8 cellular contexts compared by ENCODE assay signal in the genomic region with DNA sequence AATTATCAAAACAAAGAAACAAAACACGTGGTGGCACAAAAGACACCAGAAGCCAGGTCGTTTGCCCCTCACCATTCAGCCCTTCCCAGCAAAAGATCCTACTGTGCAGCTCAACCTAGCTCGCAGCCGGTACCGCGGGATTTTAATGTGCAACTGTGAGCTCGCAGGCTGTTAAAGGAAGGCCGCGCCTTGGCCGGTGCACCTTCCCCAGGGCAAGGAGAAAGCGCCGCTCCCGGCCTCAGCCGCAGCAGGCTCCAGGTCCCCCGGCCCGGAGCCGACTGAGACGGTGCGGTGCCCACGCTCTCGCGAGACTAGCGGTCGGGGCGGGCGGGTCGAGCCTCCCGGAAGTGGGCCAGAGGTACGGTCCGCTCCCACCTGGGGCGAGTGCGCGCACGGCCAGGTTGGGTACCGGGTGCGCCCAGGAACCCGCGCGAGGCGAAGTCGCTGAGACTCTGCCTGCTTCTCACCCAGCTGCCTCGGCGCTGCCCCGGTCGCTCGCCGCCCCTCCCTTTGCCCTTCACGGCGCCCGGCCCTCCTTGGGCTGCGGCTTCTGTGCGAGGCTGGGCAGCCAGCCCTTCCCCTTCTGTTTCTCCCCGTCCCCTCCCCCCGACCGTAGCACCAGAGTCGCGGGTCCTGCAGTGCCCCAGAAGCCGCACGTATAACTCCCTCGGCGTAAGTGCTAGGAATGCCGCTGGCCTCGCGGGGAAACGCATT. TPM values are rescaled to one million over a fixed set of nuclear protein-coding genes. Genes with fewer than 3 reads are reported as not detected.
DNase-seq lines count a peak whose midpoint lies in the region; ATAC-seq and TF ChIP-seq lines count a peak whose summit lies in the region.

A gene (plus strand): TSS at position 618 of the 714 bp plus-strand sequence. CDS start 682 bp downstream, outside the sequence.

- peaks cover 4% of the 10 kb centered on the region for H3K27me3 Mint-ChIP-seq in osteocyte (ENCODE audit: unreplicated experiment)

- in situ Hi-C loops in G401 (cut with HindIII; ENCODE audit: low sequenced_read_pairs): no loop called here

- H3K4me1 Mint-ChIP-seq in osteocyte (ENCODE audit: unreplicated experiment): peaks cover 21% of the 10 kb centered on the region

- H3K27me3 ChIP-seq in H7 (ENCODE audit: control insufficient read depth, insufficient read depth, low read length) (no peaks in the 10 kb centered on the region; the same call in 1 of the 2 replicates), thoracic aorta (replicated peaks; ENCODE audit: insufficient read depth) (no peaks in the 10 kb centered on the region)

- H3K36me3 ChIP-seq in H7 (replicated peaks; ENCODE audit: control insufficient read depth, insufficient read depth, low read length) (peaks cover 1% of the 10 kb centered on the region), SK-N-MC (ENCODE audit: insufficient read depth, low read length) (peaks cover 5% of the 10 kb centered on the region), thoracic aorta (no peaks in the 10 kb centered on the region)

- H3K4me1 ChIP-seq in thoracic aorta (ENCODE audit: control insufficient read depth in 1 of 2, low read depth in 2 of 2): peaks cover 13 to 25% of the 10 kb centered on the region in 2 donors

- H3K9me3 ChIP-seq in SK-N-MC (ENCODE audit: low read depth, low read length) (no peaks in the 10 kb centered on the region), thoracic aorta (no peaks in the 10 kb centered on the region)

- H3K27ac Mint-ChIP-seq in osteocyte (ENCODE audit: unreplicated experiment): peak within 1 kb of the TSS; percentile 93

- peak within 1 kb of the TSS; percentile 78 for H3K9ac ChIP-seq in SK-N-MC (ENCODE audit: insufficient read length)

- H3K4me3 ChIP-seq in H7 (ENCODE audit: insufficient read depth, low read depth, low read length) (peak within 1 kb of the TSS; percentile 97), SK-N-MC (peak within 1 kb of the TSS; percentile 79), thoracic aorta (peak within 1 kb of the TSS; percentile 82)

- H3K27ac ChIP-seq in SK-N-MC (peak within 1 kb of the TSS; percentile 37; the same call in 1 of the 2 replicates), thoracic aorta (peak within 1 kb of the TSS; percentile 74 to 85)

- no peaks in the 10 kb centered on the region for H3K9me3 Mint-ChIP-seq in osteocyte (ENCODE audit: unreplicated experiment)

- H3K4me3 Mint-ChIP-seq in osteocyte (ENCODE audit: unreplicated experiment): peak within 1 kb of the TSS; percentile 95

- H3K36me3 Mint-ChIP-seq in osteocyte (ENCODE audit: unreplicated experiment): peaks cover 5% of the 10 kb centered on the region

- peak; percentile 74 for ATAC-seq in thoracic aorta (ENCODE audit: insufficient number of reproducible peaks, low FRiP score, low read depth)

- no peak for TF ChIP-seq CTCF in osteocyte (IDR thresholded peaks at IDR 0.05)
- no peak for TF ChIP-seq CTCF in thoracic aorta (IDR thresholded peaks at IDR 0.05)

- peak; percentile 80 for DNase-seq in G401 (ENCODE audit: low spot score)
- DNase-seq in H7: peak; percentile 91
- DNase-seq in M059J (ENCODE audit: low read depth): peak; percentile 84
- no peak for DNase-seq in SK-N-MC (ENCODE audit: low read depth, low spot score)
- DNase-seq in activated naive CD4-positive, alpha-beta T cell treated with anti-CD3 and anti-CD28 coated beads, Interleukin-2, amount 50 U/mL, for 16 hours: peak; percentile 88
- peak; percentile 85 for DNase-seq in glomerular visceral epithelial cell (ENCODE audit: extremely low spot score)
- DNase-seq in osteocyte (ENCODE audit: extremely low spot score, unreplicated experiment): peak; percentile 94
- DNase-seq in thoracic aorta (ENCODE audit: low spot score): peak; percentile 15

RNA-seq across cellular contexts. Expression of the gene that starts here (rescaled TPM):
- total RNA-seq in G401 (2014; rRNA removed; shearing (Covaris generic)): 6.8 and 15.0 TPM in 2 replicates
- 10.9 and 15.1 TPM in 2 replicates for total RNA-seq in H7 (2014; rRNA removed; shearing (Covaris generic))
- total RNA-seq in M059J (2014; rRNA removed; shearing (Covaris generic)): 6.4 and 8.4 TPM in 2 replicates
- total RNA-seq in osteocyte: 14.3 and 17.3 TPM in 2 replicates
- total RNA-seq in thoracic aorta: 10 to 100 TPM; 21.3 to 36.2 TPM
